ENCODE assay signal across 15 cellular contexts in the genomic region with DNA sequence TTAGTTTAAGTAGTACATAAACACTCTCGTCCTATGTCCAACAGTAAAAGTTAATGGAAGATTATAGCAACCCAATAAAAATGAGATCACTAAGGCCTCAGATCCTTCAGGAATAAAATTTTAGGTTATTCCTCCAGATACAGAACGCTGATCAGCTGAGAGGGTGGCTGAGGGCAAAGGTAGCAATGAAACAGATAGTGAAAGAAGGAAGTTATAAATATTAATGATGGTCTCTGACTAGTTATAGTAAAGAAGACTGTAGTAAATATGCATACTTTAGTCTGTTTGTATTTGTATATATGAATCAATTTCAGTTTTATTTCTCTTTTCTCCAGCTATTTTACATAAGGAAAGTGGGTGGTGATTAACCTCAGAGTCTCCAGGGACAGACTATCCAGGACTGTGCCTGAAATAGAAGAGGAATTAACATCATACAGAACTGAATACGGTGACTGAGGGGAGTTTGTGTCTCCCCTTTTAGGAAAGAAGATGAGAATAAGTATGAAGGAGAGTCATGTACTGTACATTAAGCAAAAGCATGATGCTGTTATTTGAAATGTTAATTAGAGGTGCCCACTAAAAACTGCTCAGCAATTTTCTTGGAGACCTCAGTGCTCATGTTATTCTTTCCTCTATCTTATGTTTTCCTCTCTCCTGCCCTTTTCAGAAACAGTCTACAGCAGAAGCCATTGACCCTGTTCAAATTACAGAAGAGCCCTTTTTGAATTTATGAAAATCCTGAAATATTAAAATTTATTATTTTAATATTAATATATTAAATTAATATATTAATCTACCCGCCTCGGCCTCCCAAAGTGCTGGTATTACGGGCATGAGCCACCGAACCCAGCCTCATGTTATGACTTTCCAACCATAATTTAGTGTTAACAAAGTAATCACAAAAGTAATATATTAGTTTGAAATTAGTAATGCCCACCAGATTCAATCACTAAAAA. TPM values are rescaled to one million over a fixed set of nuclear protein-coding genes. Genes with fewer than 3 reads are reported as not detected.
DNase-seq lines count a peak whose midpoint lies in the region; ATAC-seq, FAIRE-seq and TF ChIP-seq lines count a peak whose summit lies in the region.
"Had no signal": no experiment of that assay in that cellular context is flagged by ENCODE, and none has a peak within 500 bp of the region (broad histone marks: within the 10 kb centered on the region; RNA-seq: fewer than 3 reads in every experiment).

No MANE protein-coding gene starts in this region.

- H3K27ac Mint-ChIP-seq in activated CD8-positive, alpha-beta T cell treated with anti-CD3 and anti-CD28 coated beads for 36 hours: no peak overlapping the region
- H3K27ac Mint-ChIP-seq: activated naive CD8-positive, alpha-beta T cell treated with anti-CD3 and anti-CD28 coated beads, Interleukin-2, amount 10 ng/mL, durations not matched to agents 7 days and 5 days had no signal

- intact Hi-C loops in activated CD8-positive, alpha-beta T cell treated with anti-CD3 and anti-CD28 coated beads for 36 hours (cut with micrococcal nuclease): no loop called here
- intact Hi-C loops in esophagus squamous epithelium (cut with DNase I): no loop called here

- no peaks in the 10 kb centered on the region for H3K36me3 Mint-ChIP-seq in activated CD8-positive, alpha-beta T cell treated with anti-CD3 and anti-CD28 coated beads for 36 hours (ENCODE audit: low read depth)
- H3K36me3 Mint-ChIP-seq: activated naive CD8-positive, alpha-beta T cell treated with anti-CD3 and anti-CD28 coated beads, Interleukin-2, amount 10 ng/mL, durations not matched to agents 7 days and 5 days had no signal

- FAIRE-seq in small intestine (lab: Jason Lieb, UNC): no peak
- FAIRE-seq: HepG2 had no signal

- H3K27ac ChIP-seq in small intestine (ENCODE audit: low read depth in 1 of 2, low read length in 1 of 2): peak overlapping the region in 1 of 2 donors; percentile 22
- no peak overlapping the region for H3K27ac ChIP-seq in esophagus squamous epithelium
- H3K27ac ChIP-seq in right atrium auricular region: no peak overlapping the region
- H3K27ac ChIP-seq: WERI-Rb-1 had no signal

- no peaks in the 10 kb centered on the region for H3K36me3 ChIP-seq in small intestine (ENCODE audit: control insufficient read depth in 2 of 2, insufficient read depth in 2 of 2, low read length in 2 of 2)
- H3K36me3 ChIP-seq in esophagus squamous epithelium: no peaks in the 10 kb centered on the region
- no peaks in the 10 kb centered on the region for H3K36me3 ChIP-seq in right atrium auricular region
- H3K36me3 ChIP-seq: WERI-Rb-1 had no signal

- no peaks in the 10 kb centered on the region for H3K4me1 Mint-ChIP-seq in activated CD8-positive, alpha-beta T cell treated with anti-CD3 and anti-CD28 coated beads for 36 hours (ENCODE audit: low read depth)
- H3K4me1 Mint-ChIP-seq: central memory CD8-positive, alpha-beta T cell had no signal

- no peaks in the 10 kb centered on the region for H3K9me3 ChIP-seq in small intestine (ENCODE audit: control insufficient read depth, low read depth)
- H3K9me3 ChIP-seq in esophagus squamous epithelium: no peaks in the 10 kb centered on the region
- no peaks in the 10 kb centered on the region for H3K9me3 ChIP-seq in right atrium auricular region

- TF ChIP-seq POLR2A in esophagus squamous epithelium (IDR thresholded peaks at IDR 0.05): no peak

- TF ChIP-seq CTCF in activated CD8-positive, alpha-beta T cell treated with anti-CD3 and anti-CD28 coated beads for 36 hours (IDR thresholded peaks at IDR 0.05): no peak
- TF ChIP-seq CTCF in esophagus squamous epithelium (IDR thresholded peaks at IDR 0.05): no peak
- no peak for TF ChIP-seq CTCF in right atrium auricular region (IDR thresholded peaks at IDR 0.05)

- CTCF ChIA-PET in activated CD8-positive, alpha-beta T cell treated with anti-CD3 and anti-CD28 coated beads for 36 hours (lab: Charles Lee): interaction anchor here (1.8 kb wide), 1 partner anchor 9 kb away, joined by 3 read pairs; no protein-coding TSS in a partner anchor

- H3K4me1 ChIP-seq in small intestine (ENCODE audit: control insufficient read depth in 2 of 2, insufficient read depth in 1 of 2, low read depth in 1 of 2, low read length in 1 of 2): no peaks in the 10 kb centered on the region
- no peaks in the 10 kb centered on the region for H3K4me1 ChIP-seq in esophagus squamous epithelium
- peaks cover 0 to 5% of the 10 kb centered on the region in 2 donors for H3K4me1 ChIP-seq in right atrium auricular region

- peaks cover 2% of the 10 kb centered on the region for H3K27me3 Mint-ChIP-seq in activated CD8-positive, alpha-beta T cell treated with anti-CD3 and anti-CD28 coated beads for 36 hours

- WGBS in small intestine, 3 donors: 56 to 72% (median 71%) methylated on average over 7 of the region's 7 CpGs
- 75 to 85% methylated on average over 7 of the region's 7 CpGs for WGBS in esophagus squamous epithelium, 2 donors

- DNase-seq in LoVo (ENCODE audit: low spot score) (peak; percentile 5), small intestine (peak; percentile 72), NCI-H2196 treated with DMSO at 0.1 percent for 48 hours (lab: John Stamatoyannopoulos, UW; ENCODE audit: unreplicated experiment) (no peak), esophagus squamous epithelium (lab: John Stamatoyannopoulos, UW) (no peak), right atrium auricular region (ENCODE audit: low spot score) (no peak)
- no peak for DNase-seq in activated CD8-positive, alpha-beta T cell treated with anti-CD3 and anti-CD28 coated beads for 36 hours
- DNase-seq: activated naive CD8-positive, alpha-beta T cell treated with anti-CD3 and anti-CD28 coated beads, Interleukin-2, amount 10 ng/mL, durations not matched to agents 7 days and 5 days; GF-D8; midbrain; NCI-H1092; WERI-Rb-1 had no signal

- POLR2A ChIA-PET in activated CD8-positive, alpha-beta T cell treated with anti-CD3 and anti-CD28 coated beads for 36 hours (lab: Charles Lee): no interaction called here

- no peak overlapping the region for H3K4me3 Mint-ChIP-seq in activated CD8-positive, alpha-beta T cell treated with anti-CD3 and anti-CD28 coated beads for 36 hours
- H3K4me3 Mint-ChIP-seq: activated naive CD8-positive, alpha-beta T cell treated with anti-CD3 and anti-CD28 coated beads, Interleukin-2, amount 10 ng/mL, durations not matched to agents 7 days and 5 days; central memory CD8-positive, alpha-beta T cell had no signal

- H3K9me3 Mint-ChIP-seq in activated CD8-positive, alpha-beta T cell treated with anti-CD3 and anti-CD28 coated beads for 36 hours: no peaks in the 10 kb centered on the region
- H3K9me3 Mint-ChIP-seq: activated naive CD8-positive, alpha-beta T cell treated with anti-CD3 and anti-CD28 coated beads, Interleukin-2, amount 10 ng/mL, durations not matched to agents 7 days and 5 days; central memory CD8-positive, alpha-beta T cell had no signal

- ATAC-seq in GM18867 (IDR thresholded peaks at IDR 0.05; ENCODE audit: unreplicated experiment) (peak; percentile 82), GM21717 (IDR thresholded peaks at IDR 0.05; ENCODE audit: unreplicated experiment) (peak; percentile 69)
- no peak for ATAC-seq in activated CD8-positive, alpha-beta T cell treated with anti-CD3 and anti-CD28 coated beads for 36 hours
- ATAC-seq: HepG2 had no signal

- H3K27me3 ChIP-seq in small intestine (ENCODE audit: control insufficient read depth in 2 of 2, insufficient read depth in 2 of 2, low read length in 2 of 2) (no peaks in the 10 kb centered on the region), esophagus squamous epithelium (peaks cover 0 to 3% (median 0%) of the 10 kb centered on the region in 4 donors), right atrium auricular region (no peaks in the 10 kb centered on the region)

- H3K4me3 ChIP-seq in small intestine (ENCODE audit: low read depth in 1 of 2, low read length in 2 of 2) (no peak overlapping the region), esophagus squamous epithelium (no peak overlapping the region), right atrium auricular region (no peak overlapping the region)

RNA-seq across cellular contexts. Expression of gene DHRS7B, which starts 36.6 kb away (rescaled TPM):
- 10 to 100 TPM; 23.5 to 33.7 (median 27.3) TPM for polyA plus RNA-seq in small intestine
- 10 to 100 TPM; 13.5 to 15.3 TPM for total RNA-seq in activated CD8-positive, alpha-beta T cell treated with anti-CD3 and anti-CD28 coated beads for 36 hours
- 10 to 100 TPM; 18.8 to 32.4 (median 22.3) TPM for total RNA-seq in esophagus squamous epithelium
- 10 to 100 TPM; 35.8 to 45.3 TPM for total RNA-seq in right atrium auricular region

RNA-seq across cellular contexts. Expression of gene USP22, which starts 47.4 kb away (rescaled TPM):
- 10 to 100 TPM; 25.5 to 67.2 (median 29.5) TPM for polyA plus RNA-seq in small intestine
- total RNA-seq in activated CD8-positive, alpha-beta T cell treated with anti-CD3 and anti-CD28 coated beads for 36 hours: 100 to 1,000 TPM; 149 to 153 TPM
- 10 to 100 TPM; 61.7 to 91.2 (median 78.0) TPM for total RNA-seq in esophagus squamous epithelium
- 100 to 1,000 TPM; 151 to 179 TPM for total RNA-seq in right atrium auricular region

Comparison
In these comparisons a context has a peak if more than half of its experiments do, and no peak if none do; other contexts are left out.
1. DNase-seq: peak in LoVo (single experiment) and small intestine (single experiment); none in activated CD8-positive, alpha-beta T cell treated with anti-CD3 and anti-CD28 coated beads for 36 hours (single experiment), NCI-H2196 treated with DMSO at 0.1 percent for 48 hours (single experiment), esophagus squamous epithelium (single experiment) and right atrium auricular region (single experiment).